Comparison of ENCODE assay signal across 15 cellular contexts in genomic region chr1:21264913-21265312, GRCh38. TPM values are rescaled to one million over a fixed set of nuclear protein-coding genes. Genes with fewer than 3 reads are reported as not detected.
DNase-seq lines count a peak whose midpoint lies in the region; FAIRE-seq and TF ChIP-seq lines count a peak whose summit lies in the region.
"Had no signal": no experiment of that assay in that cellular context is flagged by ENCODE, and none has a peak within 500 bp of the region (broad histone marks: within the 10 kb centered on the region; RNA-seq: fewer than 3 reads in every experiment).

No MANE protein-coding gene starts in this region.

- TF ChIP-seq CTCF in fibroblast of villous mesenchyme (IDR thresholded peaks at IDR 0.05; ENCODE audit: insufficient read depth, low read depth, low read length): no peak
- TF ChIP-seq CTCF in tibial nerve (IDR thresholded peaks at IDR 0.05): no peak

- peaks cover 31% of the 10 kb centered on the region for H3K4me1 Mint-ChIP-seq in activated naive CD4-positive, alpha-beta T cell treated with anti-CD3 and anti-CD28 coated beads, Interleukin-2, amount 50 U/mL, for 24 hours
- H3K4me1 Mint-ChIP-seq in activated T-helper 1 cell treated with anti-CD3 and anti-CD28 coated beads, Interleukin-12 subunit alpha, Interleukin-12 subunit beta, Interleukin-2, Interleukin-4 antibody, amounts not matched to agents 30 ng/mL and 10 ng/mL and 1 ng/mL, durations not matched to agents 14 hours and 24 hours and 36 hours (ENCODE audit: low read depth): peaks cover 29% of the 10 kb centered on the region

- FAIRE-seq in small intestine (lab: Jason Lieb, UNC): no peak

- no peaks in the 10 kb centered on the region for H3K9me3 ChIP-seq in tibial nerve
- H3K9me3 ChIP-seq in small intestine (ENCODE audit: control insufficient read depth, low read depth): no peaks in the 10 kb centered on the region
- H3K9me3 ChIP-seq: thyroid gland had no signal

- H3K27me3 ChIP-seq in tibial nerve: no peaks in the 10 kb centered on the region
- no peaks in the 10 kb centered on the region for H3K27me3 ChIP-seq in small intestine (ENCODE audit: control insufficient read depth in 2 of 2, insufficient read depth in 2 of 2, low read length in 2 of 2)
- H3K27me3 ChIP-seq: thyroid gland had no signal

- TF ChIP-seq POLR2A in tibial nerve (IDR thresholded peaks at IDR 0.05): no peak

- no peaks in the 10 kb centered on the region for H3K9me3 Mint-ChIP-seq in activated naive CD4-positive, alpha-beta T cell treated with anti-CD3 and anti-CD28 coated beads, Interleukin-2, amount 50 U/mL, for 24 hours
- no peaks in the 10 kb centered on the region for H3K9me3 Mint-ChIP-seq in activated T-helper 1 cell treated with anti-CD3 and anti-CD28 coated beads, Interleukin-12 subunit alpha, Interleukin-12 subunit beta, Interleukin-2, Interleukin-4 antibody, amounts not matched to agents 30 ng/mL and 10 ng/mL and 1 ng/mL, durations not matched to agents 14 hours and 24 hours and 36 hours
- H3K9me3 Mint-ChIP-seq: T-helper 1 cell treated with Interleukin-12 subunit alpha and Interleukin-12 subunit beta and Interleukin-4 antibody, amounts not matched to agents 30 μg/mL and 1 μg/mL, for 36 hours had no signal

- intact Hi-C loops in activated T-helper 1 cell treated with anti-CD3 and anti-CD28 coated beads, Interleukin-12 subunit alpha, Interleukin-12 subunit beta, Interleukin-2, Interleukin-4 antibody, amounts not matched to agents 30 ng/mL and 10 ng/mL and 1 ng/mL, durations not matched to agents 14 hours and 24 hours and 36 hours (cut with micrococcal nuclease): no loop called here

- DNase-seq in activated naive CD4-positive, alpha-beta T cell (lab: John Stamatoyannopoulos, UW): no peak
- DNase-seq in activated T-helper 1 cell treated with anti-CD3 and anti-CD28 coated beads, Interleukin-12 subunit alpha, Interleukin-12 subunit beta, Interleukin-2, Interleukin-4 antibody, amounts not matched to agents 30 ng/mL and 10 ng/mL and 1 ng/mL, durations not matched to agents 14 hours and 24 hours and 36 hours (ENCODE audit: low spot score): no peak
- DNase-seq in fibroblast of villous mesenchyme (ENCODE audit: low read depth) (peak; percentile 55), tibial nerve (ENCODE audit: low spot score in 2 of 2) (no peak), RKO (ENCODE audit: low spot score) (no peak), small intestine (no peak), RPMI8226 (no peak)
- DNase-seq: activated CD4-positive, alpha-beta T cell treated with anti-CD3 and anti-CD28 coated beads, Interleukin-2, amount 50 U/mL, for 48 hours; amygdala; DMS79 treated with DMSO at 0.1 percent for 48 hours; NCI-H2081 treated with DMSO at 0.1 percent for 48 hours had no signal

- H3K27ac Mint-ChIP-seq in activated naive CD4-positive, alpha-beta T cell treated with anti-CD3 and anti-CD28 coated beads, Interleukin-2, amount 50 U/mL, for 24 hours: peak overlapping the region; percentile 3
- peak overlapping the region; percentile 40 for H3K27ac Mint-ChIP-seq in activated T-helper 1 cell treated with anti-CD3 and anti-CD28 coated beads, Interleukin-12 subunit alpha, Interleukin-12 subunit beta, Interleukin-2, Interleukin-4 antibody, amounts not matched to agents 30 ng/mL and 10 ng/mL and 1 ng/mL, durations not matched to agents 14 hours and 24 hours and 36 hours
- H3K27ac Mint-ChIP-seq: T-helper 1 cell treated with Interleukin-12 subunit alpha and Interleukin-12 subunit beta and Interleukin-4 antibody, amounts not matched to agents 30 μg/mL and 1 μg/mL, for 36 hours had no signal

- peak overlapping the region in 3 of 4 donors; percentile 47 to 96 (median 74) for H3K27ac ChIP-seq in tibial nerve
- no peak overlapping the region for H3K27ac ChIP-seq in small intestine (ENCODE audit: low read depth in 1 of 2, low read length in 1 of 2)
- H3K27ac ChIP-seq: KMS-11 had no signal

- H3K4me1 ChIP-seq in tibial nerve (peaks cover 0 to 88% (median 45%) of the 10 kb centered on the region in 4 donors), small intestine (ENCODE audit: control insufficient read depth in 2 of 2, insufficient read depth in 1 of 2, low read depth in 1 of 2, low read length in 1 of 2) (peaks cover 0 to 13% of the 10 kb centered on the region in 2 donors)

- H3K36me3 Mint-ChIP-seq in activated naive CD4-positive, alpha-beta T cell treated with anti-CD3 and anti-CD28 coated beads, Interleukin-2, amount 50 U/mL, for 24 hours: peaks cover 12% of the 10 kb centered on the region
- H3K36me3 Mint-ChIP-seq in activated T-helper 1 cell treated with anti-CD3 and anti-CD28 coated beads, Interleukin-12 subunit alpha, Interleukin-12 subunit beta, Interleukin-2, Interleukin-4 antibody, amounts not matched to agents 30 ng/mL and 10 ng/mL and 1 ng/mL, durations not matched to agents 14 hours and 24 hours and 36 hours (ENCODE audit: low read depth): peaks cover 46% of the 10 kb centered on the region

- H3K4me3 ChIP-seq in fibroblast of villous mesenchyme (ENCODE audit: low read depth, low read length) (no peak overlapping the region), tibial nerve (no peak overlapping the region), small intestine (ENCODE audit: low read depth in 1 of 2, low read length in 2 of 2) (no peak overlapping the region)
- H3K4me3 ChIP-seq: thyroid gland had no signal

- H3K4me3 Mint-ChIP-seq in activated naive CD4-positive, alpha-beta T cell treated with anti-CD3 and anti-CD28 coated beads, Interleukin-2, amount 50 U/mL, for 24 hours: no peak overlapping the region
- no peak overlapping the region for H3K4me3 Mint-ChIP-seq in activated T-helper 1 cell treated with anti-CD3 and anti-CD28 coated beads, Interleukin-12 subunit alpha, Interleukin-12 subunit beta, Interleukin-2, Interleukin-4 antibody, amounts not matched to agents 30 ng/mL and 10 ng/mL and 1 ng/mL, durations not matched to agents 14 hours and 24 hours and 36 hours
- H3K4me3 Mint-ChIP-seq: T-helper 1 cell treated with Interleukin-12 subunit alpha and Interleukin-12 subunit beta and Interleukin-4 antibody, amounts not matched to agents 30 μg/mL and 1 μg/mL, for 36 hours had no signal

- H3K27me3 Mint-ChIP-seq in activated naive CD4-positive, alpha-beta T cell treated with anti-CD3 and anti-CD28 coated beads, Interleukin-2, amount 50 U/mL, for 24 hours: no peaks in the 10 kb centered on the region
- H3K27me3 Mint-ChIP-seq in activated T-helper 1 cell treated with anti-CD3 and anti-CD28 coated beads, Interleukin-12 subunit alpha, Interleukin-12 subunit beta, Interleukin-2, Interleukin-4 antibody, amounts not matched to agents 30 ng/mL and 10 ng/mL and 1 ng/mL, durations not matched to agents 14 hours and 24 hours and 36 hours (ENCODE audit: insufficient read depth): peaks cover 2% of the 10 kb centered on the region

- peaks cover 0 to 39% (median 5%) of the 10 kb centered on the region in 3 donors for H3K36me3 ChIP-seq in tibial nerve
- peaks cover 8 to 13% of the 10 kb centered on the region in 2 donors for H3K36me3 ChIP-seq in small intestine (ENCODE audit: control insufficient read depth in 2 of 2, insufficient read depth in 2 of 2, low read length in 2 of 2)

- WGBS in tibial nerve, 2 donors: 58 to 68% methylated on average over 4 of the region's 4 CpGs
- 83 to 93% (median 92%) methylated on average over 4 of the region's 4 CpGs for WGBS in small intestine, 3 donors

- TF ChIP-seq EP300 in tibial nerve (IDR thresholded peaks at IDR 0.05): no peak

RNA-seq across cellular contexts. Expression of gene ECE1, which starts 25.4 kb away (rescaled TPM):
- 139 and 140 TPM in 2 replicates for total RNA-seq in activated T-helper 1 cell treated with anti-CD3 and anti-CD28 coated beads, Interleukin-12 subunit alpha, Interleukin-12 subunit beta, Interleukin-2, Interleukin-4 antibody, amounts not matched to agents 30 ng/mL and 10 ng/mL and 1 ng/mL, durations not matched to agents 14 hours and 24 hours and 36 hours
- total RNA-seq in fibroblast of villous mesenchyme: 127 and 141 TPM in 2 replicates
- 100 to 1,000 TPM in 2 of 4 donors, 10 to 100 TPM in 2; 84.1 to 128 (median 110) TPM for total RNA-seq in tibial nerve
- polyA plus RNA-seq in small intestine: 10 to 100 TPM; 20.8 to 58.1 (median 22.7) TPM

Comparison
In these comparisons a context has a peak if more than half of its experiments do, and no peak if none do; other contexts are left out.
1. H3K27ac ChIP-seq: peak in tibial nerve (3 of 4); none in small intestine (0 of 2).